Comparison of ENCODE assay signal across 8 cellular contexts in genomic region chr21:45136927-45137611, GRCh38.
A peak's percentile ranks its signal among the peaks of the same experiment; 100 is the strongest.
DNase-seq lines count a peak whose midpoint lies in the region; ATAC-seq and TF ChIP-seq lines count a peak whose summit lies in the region.

No MANE protein-coding gene starts in this region.

- TF ChIP-seq POLR2A in ovary (IDR thresholded peaks at IDR 0.05) (no peak), transverse colon (IDR thresholded peaks at IDR 0.05) (no peak)

- in situ Hi-C loops in transverse colon (cut with MboI; ENCODE audit: low pct_ligation_motif_present in 1 of 4, low pct_unique_long_range_greater_than_20kb in 1 of 4, low sequenced_read_pairs in 3 of 4), result loop anchor here (5.0 to 25.0 kb wide), 4 partner anchors 182 to 300 kb away; partner anchors contain the start of gene SLX9 (in 1 of the 4)

- 31 to 39% (median 34%) methylated on average over 10 to 11 of the region's 11 CpGs for WGBS in ovary, 3 donors
- WGBS in transverse colon (ENCODE audit: low coverage in 1 of 2), 2 donors, result 0 to 34% methylated on average over 1 to 11 of the region's 11 CpGs

- no peaks in the 10 kb centered on the region for H3K36me3 ChIP-seq in KMS-11 (ENCODE audit: insufficient read depth)
- no peaks in the 10 kb centered on the region for H3K36me3 ChIP-seq in ovary
- H3K36me3 ChIP-seq in transverse colon, result no peaks in the 10 kb centered on the region

- CTCF ChIA-PET in RWPE1 (lab: Yijun Ruan, JAX), result interaction anchor here (0.5 to 4.1 kb wide), 20 partner anchors 8 to 1082 kb away, joined by 3 to 57 read pairs (median 4); no protein-coding TSS in a partner anchor

- H3K4me3 ChIP-seq in KMS-11 (IDR thresholded peaks at IDR 0.05; ENCODE audit: insufficient read depth, low read depth, low read length) (no peak overlapping the region), ovary (no peak overlapping the region), transverse colon (no peak overlapping the region)

- H3K27ac ChIP-seq in KMS-11 (no peak overlapping the region), RWPE1 (peak overlapping the region; percentile 62), ovary (no peak overlapping the region), transverse colon (no peak overlapping the region)

- no peaks in the 10 kb centered on the region for H3K9me3 ChIP-seq in ovary
- no peaks in the 10 kb centered on the region for H3K9me3 ChIP-seq in transverse colon

- H2AFZ ChIP-seq in KMS-11 (ENCODE audit: low read depth), result no peak overlapping the region

- TF ChIP-seq EP300 in ovary (IDR thresholded peaks at IDR 0.05) (no peak), transverse colon (IDR thresholded peaks at IDR 0.05; ENCODE audit: low read depth) (no peak)

- TF ChIP-seq CTCF in KMS-11 (conservative IDR thresholded peaks at IDR 0.05; ENCODE audit: low read depth, low read length) (peak; percentile 84), RWPE1 (conservative IDR thresholded peaks at IDR 0.05; ENCODE audit: low read depth) (peak; percentile 90), ovary (IDR thresholded peaks at IDR 0.05) (peak; percentile 50 to 76 (median 57)), transverse colon (IDR thresholded peaks at IDR 0.05) (peak; percentile 76 to 83 (median 79))

- no peaks in the 10 kb centered on the region for H4K20me1 ChIP-seq in KMS-11 (ENCODE audit: insufficient read depth)

- POLR2A ChIA-PET in RWPE1 (lab: Yijun Ruan, JAX; ENCODE audit: low non-redundant PET), result no interaction called here

- H3K27me3 ChIP-seq in KMS-11 (ENCODE audit: insufficient read depth, low read depth), result no peaks in the 10 kb centered on the region
- H3K27me3 ChIP-seq in ovary, result no peaks in the 10 kb centered on the region
- H3K27me3 ChIP-seq in transverse colon, result no peaks in the 10 kb centered on the region

- peak; percentile 28 for DNase-seq in DMS153 (lab: John Stamatoyannopoulos, UW)
- DNase-seq in RWPE1 (ENCODE audit: low spot score), result peak; percentile 81
- DNase-seq in activated gamma-delta T cell treated with anti-CD3 and anti-CD28 coated beads, Interleukin-2, amount 50 U/mL, for 16 hours (ENCODE audit: low read depth), result peak; percentile 39
- peak; percentile 78 for DNase-seq in germinal center (ENCODE audit: low spot score)
- peak; percentile 84 to 92 (median 91) for DNase-seq in ovary
- peak; percentile 88 for DNase-seq in transverse colon

- H3K4me1 ChIP-seq in KMS-11 (ENCODE audit: low read depth, poor library complexity, severe bottlenecking) (peaks cover 25% of the 10 kb centered on the region), ovary (ENCODE audit: insufficient read depth) (no peaks in the 10 kb centered on the region), transverse colon (peaks cover 0 to 20% (median 5%) of the 10 kb centered on the region in 4 donors)

- intact Hi-C loops in ovary (cut with DNase I), result loop anchor here (1.0 to 10.0 kb wide), 8 partner anchors 62 to 688 kb away; partner anchors contain the start of gene ADARB1 (in 1 of the 4)
- intact Hi-C loops in transverse colon (cut with DNase I; ENCODE audit: low total_unique reads), result no loop called here

- no peak overlapping the region for H3K9ac ChIP-seq in KMS-11

- H3K79me2 ChIP-seq in KMS-11 (ENCODE audit: insufficient read depth, low read depth), result no peaks in the 10 kb centered on the region

- no peak for ATAC-seq in HG03460 (IDR thresholded peaks at IDR 0.05; ENCODE audit: unreplicated experiment)

- H3K4me2 ChIP-seq in KMS-11, result no peak overlapping the region

Comparison
In these comparisons a context has a peak if more than half of its experiments do, and no peak if none do; other contexts are left out.
1. DNase-seq: peak in every context shown above with its lines; median percentile 91 in ovary; 88 in transverse colon; 81 in RWPE1; 78 in germinal center; 39 in activated gamma-delta T cell treated with anti-CD3 and anti-CD28 coated beads, Interleukin-2, amount 50 U/mL, for 16 hours; 28 in DMS153.